16 cellular contexts compared by ENCODE assay signal in the genomic region with DNA sequence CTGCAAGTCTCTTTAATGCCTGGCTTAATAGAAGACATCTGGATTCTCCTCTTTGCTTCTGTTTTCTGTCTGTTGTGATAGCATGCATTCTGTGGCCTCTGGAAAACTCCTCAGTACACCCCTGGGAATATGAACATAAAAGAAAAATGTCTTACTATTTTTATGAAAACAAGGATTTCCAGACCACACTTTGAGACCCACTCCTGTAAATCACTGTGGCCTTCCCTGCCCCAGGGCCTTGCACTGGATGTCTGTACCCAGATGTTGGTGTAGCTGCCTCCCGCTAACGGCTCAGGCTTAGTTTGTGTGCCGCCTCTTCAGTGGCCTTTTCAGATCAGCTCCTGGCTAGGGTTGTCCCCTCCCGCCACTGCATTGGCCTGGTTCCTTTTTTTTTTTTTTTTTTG.
DNase-seq lines count a peak whose midpoint lies in the region; ATAC-seq, FAIRE-seq and TF ChIP-seq lines count a peak whose summit lies in the region.
"Had no signal": no experiment of that assay in that cellular context is flagged by ENCODE, and none has a peak within 500 bp of the region (broad histone marks: within the 10 kb centered on the region; RNA-seq: fewer than 3 reads in every experiment).

No MANE protein-coding gene starts in this region.

- H3K9me3 ChIP-seq in GM12878 (replicated peaks; ENCODE audit: control insufficient read depth, insufficient read depth, low read length) (no peaks in the 10 kb centered on the region), body of pancreas (no peaks in the 10 kb centered on the region)
- H3K9me3 ChIP-seq: upper lobe of right lung had no signal

- no peak overlapping the region for H2AFZ ChIP-seq in GM12878 (ENCODE audit: control insufficient read depth, low read depth, low read length)

- peaks cover under 1 to 16% of the 10 kb centered on the region in 2 experiments; a peak in 3 of 4 replicates for H3K36me3 ChIP-seq in GM12878 (ENCODE audit: control insufficient read depth in 2 of 2, insufficient read depth in 2 of 2, low read length in 1 of 2)
- no peaks in the 10 kb centered on the region for H3K36me3 ChIP-seq in body of pancreas (replicated peaks in 1 of 2; ENCODE audit: insufficient read depth in 1 of 2, low read depth in 2 of 2)

- H3K4me3 ChIP-seq in GM12878 (no peak overlapping the region), body of pancreas (no peak overlapping the region)
- H3K4me3 ChIP-seq: upper lobe of right lung had no signal

- no peaks in the 10 kb centered on the region for H3K9me3 Mint-ChIP-seq in natural killer cell treated with Interleukin-12 subunit alpha and Interleukin-12 subunit beta and Interleukin-15 and Interleukin-18, amount 100 ng/mL, for 72 hours
- H3K9me3 Mint-ChIP-seq: activated naive CD4-positive, alpha-beta T cell treated with anti-CD3 and anti-CD28 coated beads, Interleukin-2, amount 50 U/mL, for 72 hours had no signal

- SMC1A ChIA-PET in GM12878 (lab: Charles Lee; ENCODE audit: uncharacterized antibody, unreplicated experiment): interaction anchor here (1.4 to 2.3 kb wide), 5 partner anchors 9 to 126 kb away, joined by 3 to 13 read pairs (median 5); partner anchors contain the start of gene SOCS1

- H3K27me3 ChIP-seq in GM12878 (replicated peaks in 1 of 2; ENCODE audit: control insufficient read depth in 2 of 2, insufficient read depth in 2 of 2, low read length in 1 of 2) (no peaks in the 10 kb centered on the region), body of pancreas (no peaks in the 10 kb centered on the region)
- H3K27me3 ChIP-seq: upper lobe of right lung had no signal

- no peaks in the 10 kb centered on the region for H3K27me3 Mint-ChIP-seq in natural killer cell treated with Interleukin-12 subunit alpha and Interleukin-12 subunit beta and Interleukin-15 and Interleukin-18, amount 100 ng/mL, for 72 hours

- 100% methylated on average over 3 of the region's 4 CpGs for WGBS in GM12878 (ENCODE audit: insufficient coverage, insufficient replicate concordance, low lambda C conversion rate, missing lambda C conversion rate)
- 94 to 95% methylated on average over 4 of the region's 4 CpGs for WGBS in body of pancreas, 2 donors

- peaks cover 9% of the 10 kb centered on the region for H3K36me3 Mint-ChIP-seq in natural killer cell treated with Interleukin-12 subunit alpha and Interleukin-12 subunit beta and Interleukin-15 and Interleukin-18, amount 100 ng/mL, for 72 hours

- in situ Hi-C loops in KBM-7 (cut with MboI; ENCODE audit: low pct_unique_long_range_greater_than_20kb, low sequenced_read_pairs) (no loop called here), GM12878 (cut with MboI) (no loop called here)

- H3K9ac ChIP-seq in GM12878 (ENCODE audit: control insufficient read depth, insufficient read depth, low read length): no peak overlapping the region

- BruUV-seq in GM12878 (replicated peaks; lab: Mats Ljungman, UMichigan): no TSS peak

- intact Hi-C loops in GM12878 (cut with micrococcal nuclease; ENCODE audit: unreplicated experiment) (no loop called here), body of pancreas (cut with DNase I) (no loop called here)

- no peak for TF ChIP-seq RAD21 in GM12878 (IDR thresholded peaks at IDR 0.05; ENCODE audit: insufficient read depth, low read depth, low read length)

- RAD21 ChIA-PET in GM12878 (lab: Charles Lee; ENCODE audit: unreplicated experiment): interaction anchor here (0.8 to 2.4 kb wide), 8 partner anchors 9 to 126 kb away, joined by 3 to 11 read pairs (median 6); partner anchors contain the start of gene SOCS1

- POLR2A ChIA-PET in GM12878 (lab: Charles Lee): interaction anchor here (0.6 to 1.1 kb wide), 3 partner anchors 9 to 58 kb away, joined by 3 to 7 read pairs (median 4); no protein-coding TSS in a partner anchor

- no peak for FAIRE-seq in GM12878 (lab: Jason Lieb, UNC)

- CTCF ChIA-PET in GM12878 (lab: Yijun Ruan, JAX): interaction anchor here (0.7 to 1.2 kb wide), 3 partner anchors 10 to 66 kb away, joined by 3 to 4 read pairs (median 3); no protein-coding TSS in a partner anchor

- H3K79me2 ChIP-seq in GM12878 (ENCODE audit: control insufficient read depth, insufficient read depth, low read length): no peaks in the 10 kb centered on the region; the same call in 1 of the 2 replicates

- H3K4me2 ChIP-seq in GM12878 (ENCODE audit: control insufficient read depth, insufficient read depth): no peak overlapping the region

- ATAC-seq in GM12878 (peak; percentile 30), GM21723 (IDR thresholded peaks at IDR 0.05; ENCODE audit: unreplicated experiment) (no peak), HG02798 (IDR thresholded peaks at IDR 0.05; ENCODE audit: poor library complexity, unreplicated experiment) (no peak), body of pancreas (no peak)
- ATAC-seq in natural killer cell treated with Interleukin-12 subunit alpha and Interleukin-12 subunit beta and Interleukin-15 and Interleukin-18, amount 100 ng/mL, for 72 hours: no peak
- ATAC-seq: HCT116 had no signal

- H4K20me1 ChIP-seq in GM12878 (ENCODE audit: control insufficient read depth, insufficient read depth): no peaks in the 10 kb centered on the region

- no peak for TF ChIP-seq CTCF in GM12878 (IDR thresholded peaks at IDR 0.05 in 2 of 3, conservative IDR thresholded peaks at IDR 0.05 in 1 of 3; ENCODE audit: control insufficient read depth in 2 of 3, extremely low read depth in 1 of 3, insufficient read depth in 1 of 3, low read depth in 3 of 3, low read length in 3 of 3)
- no peak for TF ChIP-seq CTCF in body of pancreas (IDR thresholded peaks at IDR 0.05)

- H3K27ac Mint-ChIP-seq in natural killer cell treated with Interleukin-12 subunit alpha and Interleukin-12 subunit beta and Interleukin-15 and Interleukin-18, amount 100 ng/mL, for 72 hours: peak overlapping the region; percentile 82 to 94

- no peak for TF ChIP-seq EP300 in GM12878 (IDR thresholded peaks at IDR 0.05; ENCODE audit: borderline replicate concordance in 1 of 2, control insufficient read depth in 1 of 2, low read depth in 2 of 2, low read length in 2 of 2)

- DNase-seq in AG20443 (ENCODE audit: low spot score): peak; percentile 41
- peak; percentile 58 for DNase-seq in KBM-7
- no peak for DNase-seq in GM12878 (ENCODE audit: low read depth, low spot score)
- no peak for DNase-seq in natural killer cell treated with Interleukin-12 subunit alpha and Interleukin-12 subunit beta and Interleukin-15 and Interleukin-18, amount 100 ng/mL, for 72 hours (ENCODE audit: low spot score)
- no peak for DNase-seq in NOMO-1 treated with DMSO at 0.1 percent for 48 hours (lab: John Stamatoyannopoulos, UW; ENCODE audit: unreplicated experiment)
- no peak for DNase-seq in body of pancreas
- DNase-seq: activated CD4-positive, CD25-positive, alpha-beta regulatory T cell treated with anti-CD3 and anti-CD28 coated beads, Interleukin-2, amount 50 U/mL, for 72 hours; COR-L47; effector CD8-positive, alpha-beta T cell; mesendoderm; NCI-H2227 treated with DMSO at 0.1 percent for 48 hours; upper lobe of right lung had no signal

- H3K4me3 Mint-ChIP-seq in natural killer cell treated with Interleukin-12 subunit alpha and Interleukin-12 subunit beta and Interleukin-15 and Interleukin-18, amount 100 ng/mL, for 72 hours: no peak overlapping the region

- H3K4me1 Mint-ChIP-seq in natural killer cell treated with Interleukin-12 subunit alpha and Interleukin-12 subunit beta and Interleukin-15 and Interleukin-18, amount 100 ng/mL, for 72 hours (ENCODE audit: low read depth in 2 of 2): peaks cover 27 to 49% of the 10 kb centered on the region in 2 donors

- H3K27ac ChIP-seq in GM12878 (ENCODE audit: control insufficient read depth, insufficient read depth) (no peak overlapping the region), body of pancreas (no peak overlapping the region)

- H3K4me1 ChIP-seq in GM12878 (ENCODE audit: control insufficient read depth, insufficient read depth, low read length) (peaks cover 13% of the 10 kb centered on the region), body of pancreas (peaks cover 36% of the 10 kb centered on the region)

- no peak for TF ChIP-seq POLR2A in GM12878 (IDR thresholded peaks at IDR 0.05; ENCODE audit: low read depth, low read length)
- no peak for TF ChIP-seq POLR2A in body of pancreas (IDR thresholded peaks at IDR 0.05)

TF ChIP-seq in GM12878, 131 proteins besides CTCF, POLR2A, EP300 and RAD21:
- TF ChIP-seq SIN3A (IDR thresholded peaks at IDR 0.05; ENCODE audit: low read depth, low read length) (no peak), SMC3 (IDR thresholded peaks at IDR 0.05; ENCODE audit: borderline replicate concordance, low read length) (no peak), MYC (IDR thresholded peaks at IDR 0.05; ENCODE audit: insufficient read depth, insufficient read length, insufficient replicate concordance, low read length, severe bottlenecking) (no peak), ZBTB33 (IDR thresholded peaks at IDR 0.05) (peak; percentile 97), ZNF384 (IDR thresholded peaks at IDR 0.05; ENCODE audit: borderline replicate concordance, low read depth, low read length) (0 out of 2 replicates have a peak, but pooled peaks have one; percentile 14)

Comparison
In these comparisons a context has a peak if more than half of its experiments do, and no peak if none do; other contexts are left out.
1. DNase-seq: peak in AG20443 (single experiment) and KBM-7 (single experiment); none in GM12878 (single experiment), natural killer cell treated with Interleukin-12 subunit alpha and Interleukin-12 subunit beta and Interleukin-15 and Interleukin-18, amount 100 ng/mL, for 72 hours (single experiment), NOMO-1 treated with DMSO at 0.1 percent for 48 hours (single experiment) and body of pancreas (0 of 4).